Comparison of ENCODE assay signal across 1 cellular context in the genomic region with DNA sequence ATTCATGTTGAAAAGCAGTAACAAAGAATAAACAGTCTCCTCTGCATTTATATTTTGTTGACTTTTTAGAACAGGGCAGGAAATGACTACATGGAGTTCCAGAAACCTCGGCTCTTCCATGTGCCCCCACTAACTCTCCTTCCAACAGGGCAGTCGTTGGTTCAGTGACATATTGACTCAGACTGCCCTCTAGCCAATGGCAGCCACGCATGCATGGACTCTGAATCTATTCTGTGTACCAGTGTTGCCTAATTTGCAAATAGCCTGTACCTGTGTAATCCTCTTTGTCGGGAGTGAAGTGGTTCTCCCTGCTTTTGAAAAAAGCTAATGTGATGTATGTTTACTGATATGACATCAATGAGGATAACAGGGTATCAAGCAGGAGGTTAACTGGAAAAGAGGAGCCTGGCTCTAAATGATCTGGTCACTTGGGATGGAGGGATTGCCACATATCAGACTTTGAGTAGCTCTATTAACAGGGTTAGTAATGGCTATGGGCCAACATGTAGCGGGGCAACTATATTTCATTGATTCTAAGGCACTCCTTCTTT.
TF ChIP-seq lines count a peak whose summit lies in the region.

No MANE protein-coding gene starts in this region.

TF ChIP-seq in GM23338, 12 proteins besides CTCF, POLR2A, EP300 and RAD21 (continued from another document):
- TF ChIP-seq, protein P1, sequence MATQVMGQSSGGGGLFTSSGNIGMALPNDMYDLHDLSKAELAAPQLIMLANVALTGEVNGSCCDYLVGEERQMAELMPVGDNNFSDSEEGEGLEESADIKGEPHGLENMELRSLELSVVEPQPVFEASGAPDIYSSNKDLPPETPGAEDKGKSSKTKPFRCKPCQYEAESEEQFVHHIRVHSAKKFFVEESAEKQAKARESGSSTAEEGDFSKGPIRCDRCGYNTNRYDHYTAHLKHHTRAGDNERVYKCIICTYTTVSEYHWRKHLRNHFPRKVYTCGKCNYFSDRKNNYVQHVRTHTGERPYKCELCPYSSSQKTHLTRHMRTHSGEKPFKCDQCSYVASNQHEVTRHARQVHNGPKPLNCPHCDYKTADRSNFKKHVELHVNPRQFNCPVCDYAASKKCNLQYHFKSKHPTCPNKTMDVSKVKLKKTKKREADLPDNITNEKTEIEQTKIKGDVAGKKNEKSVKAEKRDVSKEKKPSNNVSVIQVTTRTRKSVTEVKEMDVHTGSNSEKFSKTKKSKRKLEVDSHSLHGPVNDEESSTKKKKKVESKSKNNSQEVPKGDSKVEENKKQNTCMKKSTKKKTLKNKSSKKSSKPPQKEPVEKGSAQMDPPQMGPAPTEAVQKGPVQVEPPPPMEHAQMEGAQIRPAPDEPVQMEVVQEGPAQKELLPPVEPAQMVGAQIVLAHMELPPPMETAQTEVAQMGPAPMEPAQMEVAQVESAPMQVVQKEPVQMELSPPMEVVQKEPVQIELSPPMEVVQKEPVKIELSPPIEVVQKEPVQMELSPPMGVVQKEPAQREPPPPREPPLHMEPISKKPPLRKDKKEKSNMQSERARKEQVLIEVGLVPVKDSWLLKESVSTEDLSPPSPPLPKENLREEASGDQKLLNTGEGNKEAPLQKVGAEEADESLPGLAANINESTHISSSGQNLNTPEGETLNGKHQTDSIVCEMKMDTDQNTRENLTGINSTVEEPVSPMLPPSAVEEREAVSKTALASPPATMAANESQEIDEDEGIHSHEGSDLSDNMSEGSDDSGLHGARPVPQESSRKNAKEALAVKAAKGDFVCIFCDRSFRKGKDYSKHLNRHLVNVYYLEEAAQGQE (IDR thresholded peaks at IDR 0.05; ENCODE audit: unreplicated experiment) = no peak
TF ChIP-seq in GM23338: peak in this region for 0.
